ENCODE assay signal across 8 cellular contexts in the genomic region with DNA sequence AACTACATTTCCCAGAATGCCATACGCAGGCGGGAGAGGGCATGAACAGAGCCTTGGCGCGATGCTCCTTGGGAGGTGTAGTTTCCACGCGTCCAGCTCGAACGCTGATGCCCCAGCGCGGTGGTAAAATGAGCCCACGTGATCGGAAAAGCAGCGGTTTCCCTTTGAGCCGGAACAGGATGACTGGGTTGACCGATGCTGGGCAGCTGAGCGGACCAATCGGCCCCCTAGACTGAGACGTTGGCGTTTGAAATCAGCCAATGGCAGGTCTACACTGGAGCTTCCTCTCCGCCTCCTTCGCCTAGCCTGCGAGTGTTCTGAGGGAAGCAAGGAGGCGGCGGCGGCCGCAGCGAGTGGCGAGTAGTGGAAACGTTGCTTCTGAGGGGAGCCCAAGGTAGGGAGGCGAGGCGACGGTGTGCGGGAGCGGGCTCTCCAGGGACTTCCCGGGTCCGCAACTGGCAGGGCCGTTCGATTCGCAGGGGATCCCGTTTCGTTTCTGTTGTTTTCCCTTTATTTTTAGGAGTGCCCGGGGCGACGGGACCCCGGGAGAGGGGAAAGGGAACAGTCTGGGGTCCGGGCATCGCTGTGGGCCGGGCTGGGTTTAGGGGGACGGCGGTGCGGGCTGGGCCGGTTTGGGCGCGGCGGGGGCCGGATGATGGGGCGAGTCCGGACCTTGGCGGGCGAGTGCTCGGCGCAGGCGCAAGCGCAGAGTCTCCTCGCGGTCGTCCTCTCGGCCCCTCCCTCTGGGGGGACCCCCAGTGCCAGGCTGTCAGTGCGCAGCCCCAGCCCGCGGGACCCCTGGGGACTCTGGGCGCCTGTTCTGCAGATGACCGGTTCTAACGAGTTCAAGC. TPM values are rescaled to one million over a fixed set of nuclear protein-coding genes. Genes with fewer than 3 reads are reported as not detected.
DNase-seq lines count a peak whose midpoint lies in the region; ATAC-seq and TF ChIP-seq lines count a peak whose summit lies in the region.

Gene BUB3, plus strand, starts transcription at position 311 of the 851 bp plus-strand sequence. Its CDS starts 516 bp downstream, at position 827.

- peaks cover 46% of the 10 kb centered on the region for H3K4me1 ChIP-seq in Karpas-422 (ENCODE audit: low read length)
- peaks cover 26 to 69% (median 27%) of the 10 kb centered on the region in 3 donors for H3K4me1 ChIP-seq in esophagus squamous epithelium

- H3K27ac ChIP-seq in Karpas-422 (ENCODE audit: low read length), result peak within 1 kb of the TSS; percentile 87
- peak within 1 kb of the TSS; percentile 90 to 95 (median 94) for H3K27ac ChIP-seq in esophagus squamous epithelium

- intact Hi-C loops in esophagus squamous epithelium (cut with DNase I), result no loop called here

- peak in 4 of 6 experiments; percentile 9 to 34 (median 31) for TF ChIP-seq CTCF in esophagus squamous epithelium (IDR thresholded peaks at IDR 0.05)

- peaks cover 42% of the 10 kb centered on the region for H3K36me3 ChIP-seq in Karpas-422 (ENCODE audit: insufficient read depth, low read length)
- peaks cover 0 to 36% (median 0%) of the 10 kb centered on the region in 3 donors for H3K36me3 ChIP-seq in esophagus squamous epithelium

- H3K9me3 ChIP-seq in Karpas-422 (ENCODE audit: low read length) (no peaks in the 10 kb centered on the region), esophagus squamous epithelium (no peaks in the 10 kb centered on the region)

- DNase-seq in DMS79 treated with DMSO at 0.1 percent for 48 hours (lab: John Stamatoyannopoulos, UW) (peak; percentile 89), Karpas-422 (peak; percentile 99), RKO (ENCODE audit: low spot score) (peak; percentile 99), activated T-helper 1 cell treated with Interleukin-2 at 50 U/mL for 16 hours (ENCODE audit: low read depth) (peak; percentile 88), esophagus squamous epithelium (lab: John Stamatoyannopoulos, UW) (peak; percentile 93), myocyte (ENCODE audit: low read depth) (peak; percentile 100)
- DNase-seq in stimulated activated CD8-positive, alpha-beta memory T cell treated with anti-CD3 and anti-CD28 coated beads, Interleukin-7, amount 100 ng/mL, for 48 hours (ENCODE audit: extremely low read depth in 1 of 2, low read depth in 1 of 2), result peak; percentile 89 to 95

- ATAC-seq in GM21825 (IDR thresholded peaks at IDR 0.05; ENCODE audit: unreplicated experiment), result peak; percentile 91

- H3K9me2 ChIP-seq in Karpas-422 (replicated peaks; ENCODE audit: insufficient read depth, low read length), result no peaks in the 10 kb centered on the region

- WGBS in esophagus squamous epithelium, 2 donors, result 0% methylated on average over 6 of the region's 74 CpGs; no CpG with 5 or more reads in 1 of the 2 donors

- H3K9ac ChIP-seq in Karpas-422 (ENCODE audit: low read length), result peak within 1 kb of the TSS; percentile 99

- H4K20me1 ChIP-seq in Karpas-422 (ENCODE audit: insufficient read depth, low read depth, low read length), result peaks cover 29% of the 10 kb centered on the region

- peak in 3 of 4 donors; percentile 46 to 85 (median 70) for TF ChIP-seq POLR2A in esophagus squamous epithelium (IDR thresholded peaks at IDR 0.05)

- peaks cover 51% of the 10 kb centered on the region for H3K79me2 ChIP-seq in Karpas-422 (ENCODE audit: low read length)

- H3K4me3 ChIP-seq in Karpas-422 (ENCODE audit: low read length), result peak within 1 kb of the TSS; percentile 82
- peak within 1 kb of the TSS; percentile 85 to 94 (median 94) for H3K4me3 ChIP-seq in esophagus squamous epithelium

- H2AFZ ChIP-seq in Karpas-422 (ENCODE audit: low read length), result peak within 1 kb of the TSS; percentile 77

- H3K4me2 ChIP-seq in Karpas-422 (ENCODE audit: low read depth, low read length, poor library complexity, severe bottlenecking), result peak within 1 kb of the TSS; percentile 87

- H3K27me3 ChIP-seq in Karpas-422 (ENCODE audit: low read length), result no peaks in the 10 kb centered on the region
- peaks cover 3 to 45% (median 14%) of the 10 kb centered on the region in 4 donors for H3K27me3 ChIP-seq in esophagus squamous epithelium

RNA-seq across cellular contexts. Expression of gene BUB3, which starts in this region (rescaled TPM):
- 183 and 393 TPM in 2 replicates for total RNA-seq in Karpas-422 (2014; rRNA removed; shearing (Covaris generic); ENCODE audit: low replicate concordance)
- total RNA-seq in esophagus squamous epithelium (100 to 1,000 TPM in 2 of 4 donors, 10 to 100 TPM in 2; 84.3 to 121 (median 100) TPM), myocyte (138 and 170 TPM in 2 replicates)
- polyA plus RNA-seq in myocyte (2012), result 97.6 TPM

Comparison
In these comparisons a context has a peak if more than half of its experiments do, and no peak if none do; other contexts are left out.
1. Peak in every context shown above with its lines: DNase-seq, ATAC-seq, H3K4me3 ChIP-seq and H3K27ac ChIP-seq.